Comparison of ENCODE assay signal across 18 cellular contexts in genomic region chr22:44003776-44004460, GRCh38. TPM values are rescaled to one million over a fixed set of nuclear protein-coding genes. Genes with fewer than 3 reads are reported as not detected.
DNase-seq lines count a peak whose midpoint lies in the region; ATAC-seq and TF ChIP-seq lines count a peak whose summit lies in the region.
"Had no signal": no experiment of that assay in that cellular context is flagged by ENCODE, and none has a peak within 500 bp of the region (broad histone marks: within the 10 kb centered on the region; RNA-seq: fewer than 3 reads in every experiment).

No MANE protein-coding gene starts in this region.

- no peak overlapping the region for H3K4me3 Mint-ChIP-seq in neural progenitor cell
- H3K4me3 Mint-ChIP-seq: CD4-positive, CD25-positive, alpha-beta regulatory T cell; effector memory CD8-positive, alpha-beta T cell had no signal

- H3K4me3 ChIP-seq in OCI-LY1 (ENCODE audit: low read depth, low read length, poor library complexity, severe bottlenecking) (no peak overlapping the region), fibroblast of pulmonary artery (replicated peaks; ENCODE audit: low read depth, low read length) (no peak overlapping the region), neural progenitor cell (no peak overlapping the region)
- H3K4me3 ChIP-seq: body of pancreas had no signal

- H3K9me3 ChIP-seq in OCI-LY1 (ENCODE audit: low read length) = peaks cover 5% of the 10 kb centered on the region; the same call in 1 of the 2 replicates
- no peaks in the 10 kb centered on the region for H3K9me3 ChIP-seq in neural progenitor cell (ENCODE audit: low read depth)
- H3K9me3 ChIP-seq: body of pancreas had no signal

- H3K9me2 ChIP-seq in OCI-LY1 (ENCODE audit: low read depth, low read length) = no peaks in the 10 kb centered on the region

- H3K27me3 ChIP-seq in OCI-LY1 (ENCODE audit: insufficient read depth, low read length) (no peaks in the 10 kb centered on the region), neural progenitor cell (no peaks in the 10 kb centered on the region)
- H3K27me3 ChIP-seq: body of pancreas, foreskin keratinocyte had no signal

- no peak for ATAC-seq in GM19463 (IDR thresholded peaks at IDR 0.05; ENCODE audit: unreplicated experiment)
- ATAC-seq: body of pancreas; effector memory CD8-positive, alpha-beta T cell; foreskin keratinocyte; Panc1 had no signal

- peaks cover 6% of the 10 kb centered on the region for H3K27me3 Mint-ChIP-seq in neural progenitor cell (ENCODE audit: insufficient read depth, low read depth)
- H3K27me3 Mint-ChIP-seq: CD4-positive, CD25-positive, alpha-beta regulatory T cell; effector memory CD8-positive, alpha-beta T cell had no signal

- H3K9ac ChIP-seq in OCI-LY1 (ENCODE audit: low read length) (no peak overlapping the region), neural progenitor cell (no peak overlapping the region)
- H3K9ac ChIP-seq: parathyroid adenoma had no signal

- H3K36me3 ChIP-seq in OCI-LY1 (ENCODE audit: insufficient read depth, low read length) = peaks cover 12% of the 10 kb centered on the region
- no peaks in the 10 kb centered on the region for H3K36me3 ChIP-seq in neural progenitor cell

- peak overlapping the region; percentile 21 for H3K27ac Mint-ChIP-seq in neural progenitor cell
- H3K27ac Mint-ChIP-seq: effector memory CD8-positive, alpha-beta T cell had no signal

- H4K20me1 ChIP-seq in OCI-LY1 (ENCODE audit: insufficient read depth, low read length) (no peaks in the 10 kb centered on the region), neural progenitor cell (ENCODE audit: low read depth) (no peaks in the 10 kb centered on the region)

- DNase-seq in EL = peak; percentile 10
- DNase-seq in fibroblast of pulmonary artery (ENCODE audit: low read depth) = no peak
- peak; percentile 63 for DNase-seq in neural progenitor cell (ENCODE audit: low spot score)
- DNase-seq in stimulated activated CD4-positive, alpha-beta T cell treated with anti-CD3 and anti-CD28 coated beads, Interleukin-2, amount 100 ng/mL, for 48 hours = no peak
- DNase-seq in activated T-cell treated with anti-CD3 and anti-CD28 coated beads, Interleukin-2, amount 50 U/mL, for 48 hours = no peak
- DNase-seq: activated naive CD4-positive, alpha-beta T cell; body of pancreas; CD4-positive, CD25-positive, alpha-beta regulatory T cell; effector memory CD8-positive, alpha-beta T cell; foreskin keratinocyte; Karpas-422; NCI-H1436 treated with DMSO at 0.1 percent for 48 hours; NCI-H510A; SW 1271 had no signal

- H3K27ac ChIP-seq in OCI-LY1 (ENCODE audit: low read depth, low read length, poor library complexity, severe bottlenecking) = no peak overlapping the region
- no peak overlapping the region for H3K27ac ChIP-seq in neural progenitor cell
- H3K27ac ChIP-seq: body of pancreas, foreskin keratinocyte, parathyroid adenoma had no signal

- H2AFZ ChIP-seq in OCI-LY1 (ENCODE audit: low read length) = no peak overlapping the region
- no peak overlapping the region for H2AFZ ChIP-seq in neural progenitor cell (replicated peaks)
- H2AFZ ChIP-seq: parathyroid adenoma had no signal

- H3K9me3 Mint-ChIP-seq in neural progenitor cell = peaks cover 8% of the 10 kb centered on the region
- H3K9me3 Mint-ChIP-seq: effector memory CD8-positive, alpha-beta T cell had no signal

- H3K4me2 ChIP-seq in OCI-LY1 (ENCODE audit: low read length) (no peak overlapping the region), neural progenitor cell (no peak overlapping the region)

- no peaks in the 10 kb centered on the region for H3K79me2 ChIP-seq in OCI-LY1 (ENCODE audit: insufficient read depth, low read length)
- H3K79me2 ChIP-seq in neural progenitor cell (ENCODE audit: low read depth) = no peaks in the 10 kb centered on the region
- H3K79me2 ChIP-seq: parathyroid adenoma had no signal

- TF ChIP-seq CTCF in OCI-LY1 (IDR thresholded peaks at IDR 0.05; ENCODE audit: low read length) (0 out of 2 replicates have a peak, but pooled peaks have one; percentile 6), fibroblast of pulmonary artery (IDR thresholded peaks at IDR 0.05; ENCODE audit: low read length, missing control alignments) (peak; percentile 29), neural progenitor cell (IDR thresholded peaks at IDR 0.05) (peak; percentile 52)

- H3K36me3 Mint-ChIP-seq in neural progenitor cell = peaks cover 21% of the 10 kb centered on the region

- peaks cover 10% of the 10 kb centered on the region for H3K4me1 Mint-ChIP-seq in neural progenitor cell

- H3K4me1 ChIP-seq in OCI-LY1 (ENCODE audit: insufficient read depth, low read length, severe bottlenecking) = peaks cover 7% of the 10 kb centered on the region
- H3K4me1 ChIP-seq in neural progenitor cell = no peaks in the 10 kb centered on the region
- H3K4me1 ChIP-seq: body of pancreas, foreskin keratinocyte, parathyroid adenoma had no signal

- H3F3A ChIP-seq in OCI-LY1 (ENCODE audit: insufficient read depth, low read length) (no peaks in the 10 kb centered on the region), neural progenitor cell (ENCODE audit: low read depth) (no peaks in the 10 kb centered on the region)

RNA-seq across cellular contexts. Expression of gene PARVB, which starts 20.2 kb away (rescaled TPM):
- total RNA-seq in neural progenitor cell (ENCODE audit: low replicate concordance) = 12.7 and 13.0 TPM in 2 replicates

RNA-seq across cellular contexts. Expression of gene SAMM50, which starts 48.7 kb away (rescaled TPM):
- 45.5 and 48.5 TPM in 2 replicates for total RNA-seq in neural progenitor cell (ENCODE audit: low replicate concordance)

Comparison
In these comparisons a context has a peak if more than half of its experiments do, and no peak if none do; other contexts are left out.
1. DNase-seq: peak in EL (single experiment) and neural progenitor cell (single experiment); none in fibroblast of pulmonary artery (single experiment), stimulated activated CD4-positive, alpha-beta T cell treated with anti-CD3 and anti-CD28 coated beads, Interleukin-2, amount 100 ng/mL, for 48 hours (0 of 2) and activated T-cell treated with anti-CD3 and anti-CD28 coated beads, Interleukin-2, amount 50 U/mL, for 48 hours (0 of 2).
2. Peak in every context shown above with its lines, with median percentiles within 50 percentile points of each other: CTCF ChIP-seq.